ENCODE assay signal across 8 cellular contexts in genomic region chr10:89207181-89207800, GRCh38. TPM values are rescaled to one million over a fixed set of nuclear protein-coding genes. Genes with fewer than 3 reads are reported as not detected.
DNase-seq lines count a peak whose midpoint lies in the region; ATAC-seq, FAIRE-seq and TF ChIP-seq lines count a peak whose summit lies in the region.

Gene CH25H (minus strand): TSS chr10:89207317. CDS start chr10:89207292, 25 bp downstream.

- H3K9me3 ChIP-seq in AG04450 (ENCODE audit: control insufficient read depth, insufficient read depth, low read length) (no peaks in the 10 kb centered on the region), left ventricle myocardium inferior (replicated peaks) (no peaks in the 10 kb centered on the region), pancreas (no peaks in the 10 kb centered on the region)

- WGBS in pancreas, 2 donors = 2 to 3% methylated on average over 28 of the region's 28 CpGs
- whole genome bisulfite sequencing in urinary bladder = under 1% methylated on average over 28 of the region's 28 CpGs

- H3K36me3 ChIP-seq in left ventricle myocardium inferior = no peaks in the 10 kb centered on the region
- no peaks in the 10 kb centered on the region for H3K36me3 ChIP-seq in pancreas
- H3K36me3 ChIP-seq in urinary bladder (ENCODE audit: insufficient read depth) = no peaks in the 10 kb centered on the region

- DNase-seq in AG04450 (ENCODE audit: low read depth, low spot score) = no peak
- peak; percentile 32 for DNase-seq in GM20000 (ENCODE audit: low spot score)
- DNase-seq in RWPE1 (ENCODE audit: low spot score) = peak; percentile 62
- peak in 55 of 58 donors; percentile 25 to 87 (median 69) for DNase-seq in anterior cingulate cortex (lab: John Stamatoyannopoulos, UW)
- DNase-seq in left ventricle myocardium inferior = peak; percentile 78
- DNase-seq in pancreas = peak; percentile 34 to 75 (median 64)
- no peak for DNase-seq in NK-92 (lab: John Stamatoyannopoulos, UW; ENCODE audit: unreplicated experiment)

- H3K4me1 ChIP-seq in left ventricle myocardium inferior (peaks cover 29% of the 10 kb centered on the region), pancreas (peaks cover 0 to 7% (median 6%) of the 10 kb centered on the region in 3 donors), urinary bladder (ENCODE audit: insufficient read depth) (no peaks in the 10 kb centered on the region)

- ATAC-seq in pancreas = peak; percentile 71 to 90 (median 87)

- POLR2A ChIA-PET in AG04450 (lab: Yijun Ruan, JAX) = interaction anchor here (0.6 to 1.8 kb wide), 4 partner anchors 121 to 254 kb away, joined by 3 to 4 read pairs (median 4); no protein-coding TSS in a partner anchor
- POLR2A ChIA-PET in RWPE1 (lab: Yijun Ruan, JAX; ENCODE audit: low non-redundant PET) = no interaction called here

- H3K27me3 ChIP-seq in AG04450 (ENCODE audit: control insufficient read depth, insufficient read depth, low read length) (no peaks in the 10 kb centered on the region), left ventricle myocardium inferior (ENCODE audit: low read depth) (peaks cover 66% of the 10 kb centered on the region), pancreas (peaks cover 0 to 29% (median 3%) of the 10 kb centered on the region in 4 donors)

- H3K27ac ChIP-seq in AG04450 (ENCODE audit: low read depth, low read length) = peak within 1 kb of the TSS; percentile 34
- H3K27ac ChIP-seq in RWPE1 = no peak within 1 kb of the TSS
- peak within 1 kb of the TSS; percentile 91 for H3K27ac ChIP-seq in left ventricle myocardium inferior (replicated peaks)
- peak within 1 kb of the TSS in 3 of 4 donors; percentile 0 to 46 (median 8) for H3K27ac ChIP-seq in pancreas
- peak within 1 kb of the TSS; percentile 82 for H3K27ac ChIP-seq in urinary bladder (ENCODE audit: low read depth)

- no peak for TF ChIP-seq CTCF in AG04450 (IDR thresholded peaks at IDR 0.05; ENCODE audit: low read depth, low read length)
- no peak for TF ChIP-seq CTCF in GM20000 (IDR thresholded peaks at IDR 0.05; ENCODE audit: extremely low read depth, missing control alignments)
- no peak for TF ChIP-seq CTCF in RWPE1 (conservative IDR thresholded peaks at IDR 0.05; ENCODE audit: low read depth)
- TF ChIP-seq CTCF in left ventricle myocardium inferior (IDR thresholded peaks at IDR 0.05; ENCODE audit: borderline replicate concordance) = no peak
- no peak for TF ChIP-seq CTCF in pancreas (IDR thresholded peaks at IDR 0.05)

- FAIRE-seq in pancreas (lab: Jason Lieb, UNC) = no peak

- H3K4me3 ChIP-seq in AG04450 (ENCODE audit: low read depth, low read length) (peak within 1 kb of the TSS; percentile 61), left ventricle myocardium inferior (peak within 1 kb of the TSS; percentile 63), pancreas (peak within 1 kb of the TSS; percentile 8 to 47 (median 26)), urinary bladder (ENCODE audit: low read depth, low read length) (peak within 1 kb of the TSS; percentile 40)

- intact Hi-C loops in left ventricle myocardium inferior (cut with micrococcal nuclease) (no loop called here), pancreas (cut with DNase I) (loop anchor here in 1 of 3 donors (5.0 kb wide), 2 partner anchors 185 to 270 kb away; no protein-coding TSS in a partner anchor)

- CTCF ChIA-PET in AG04450 (lab: Charles Lee) = interaction anchor here (1.1 to 9.2 kb wide), 7 partner anchors 9 to 275 kb away, joined by 3 to 109 read pairs (median 6); no protein-coding TSS in a partner anchor
- CTCF ChIA-PET in RWPE1 (lab: Yijun Ruan, JAX) = interaction anchor here (1.1 to 2.7 kb wide), 4 partner anchors 10 to 273 kb away, joined by 3 to 20 read pairs (median 5); no protein-coding TSS in a partner anchor

RNA-seq across cellular contexts. Expression of gene CH25H, which starts in this region (rescaled TPM):
- polyA plus RNA-seq in AG04450 (2011; rRNA removed) (0.71 and 1.1 TPM in 2 replicates), pancreas (under 1 TPM; 0.49 to 0.92 TPM), urinary bladder (3.8 TPM)
- 1.2 and 2.9 TPM in 2 replicates for polyA minus RNA-seq in AG04450 (2011; rRNA and poly(A)+ RNA removed)
- total RNA-seq in left ventricle myocardium inferior (0.30 TPM), pancreas (1 to 10 TPM in 1 of 6 donors, under 1 TPM in 4, not detected in 1; 0.32 to 1.9 (median 0.46) TPM), urinary bladder (1.1 TPM)

Comparison
In these comparisons a context has a peak if more than half of its experiments do, and no peak if none do; other contexts are left out.
1. Peak in DNase-seq, H3K4me3 ChIP-seq and H3K27ac ChIP-seq in left ventricle myocardium inferior; RNA of the gene not detected or under 1 TPM.
2. DNase-seq: peak in GM20000 (single experiment), RWPE1 (single experiment), anterior cingulate cortex (55 of 58) and pancreas (6 of 6); none in AG04450 (single experiment) and NK-92 (single experiment).
3. Peak in every context shown above with its lines, with median percentiles within 50 percentile points of each other: H3K4me3 ChIP-seq.